10 cellular contexts compared by ENCODE assay signal in the genomic region with DNA sequence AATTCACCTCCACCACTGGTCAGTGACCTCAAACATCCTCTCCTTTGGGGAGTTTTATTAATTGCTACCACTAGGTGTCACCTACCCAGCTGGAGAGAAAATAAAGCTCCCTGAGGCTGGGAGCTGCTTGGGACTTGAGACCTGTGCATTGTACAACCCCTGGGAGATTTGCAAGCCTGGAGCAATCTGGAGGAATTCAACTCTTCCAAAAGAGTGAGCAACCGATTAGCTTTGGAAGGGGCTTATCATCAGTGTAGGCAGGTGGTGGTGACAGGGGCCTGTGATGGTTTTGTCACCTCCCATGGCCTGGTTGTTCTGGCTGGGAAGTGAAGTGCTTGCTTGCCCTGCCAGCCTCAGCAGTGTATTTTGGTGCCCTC. TPM values are rescaled to one million over a fixed set of nuclear protein-coding genes. Genes with fewer than 3 reads are reported as not detected.
DNase-seq lines count a peak whose midpoint lies in the region; ATAC-seq and TF ChIP-seq lines count a peak whose summit lies in the region.
"Had no signal": no experiment of that assay in that cellular context is flagged by ENCODE, and none has a peak within 500 bp of the region (broad histone marks: within the 10 kb centered on the region; RNA-seq: fewer than 3 reads in every experiment).

No MANE protein-coding gene starts in this region.

- H3K27me3 ChIP-seq in psoas muscle (ENCODE audit: insufficient read depth in 3 of 3, low read length in 2 of 3): no peaks in the 10 kb centered on the region
- H3K27me3 ChIP-seq: BLaER1 treated with 17β-estradiol and CSF1 and Interleukin-3, amounts not matched to agents 10 nM and 100 nM had no signal

- H3K27ac Mint-ChIP-seq in activated T-helper 1 cell treated with anti-CD3 and anti-CD28 coated beads, Interleukin-12 subunit alpha, Interleukin-12 subunit beta, Interleukin-2, Interleukin-4 antibody, amounts not matched to agents 30 ng/mL and 10 ng/mL and 1 ng/mL, durations not matched to agents 14 hours and 24 hours and 36 hours: no peak overlapping the region
- H3K27ac Mint-ChIP-seq: activated naive CD4-positive, alpha-beta T cell treated with anti-CD3 and anti-CD28 coated beads, Interleukin-2, amount 50 U/mL, for 24 hours had no signal

- peak; percentile 63 for TF ChIP-seq CTCF in fibroblast of villous mesenchyme (IDR thresholded peaks at IDR 0.05; ENCODE audit: insufficient read depth, low read depth, low read length)
- peak; percentile 46 for TF ChIP-seq CTCF in psoas muscle (IDR thresholded peaks at IDR 0.05)

- H3K4me1 ChIP-seq in psoas muscle: no peaks in the 10 kb centered on the region
- H3K4me1 ChIP-seq: BLaER1 treated with 17β-estradiol and CSF1 and Interleukin-3, amounts not matched to agents 10 nM and 100 nM had no signal

- peak; percentile 82 for ATAC-seq in GM19455 (IDR thresholded peaks at IDR 0.05; ENCODE audit: unreplicated experiment)
- ATAC-seq in HG03520 (IDR thresholded peaks at IDR 0.05; ENCODE audit: unreplicated experiment): peak; percentile 88
- peak; percentile 86 for ATAC-seq in SK-N-SH treated with all-trans-retinoic acid at 6 μM for 48 hours
- ATAC-seq in psoas muscle: peak; percentile 61 to 89 (median 84)

- no peaks in the 10 kb centered on the region for H3K9me3 ChIP-seq in psoas muscle

- H3K27ac ChIP-seq in psoas muscle: no peak overlapping the region
- H3K27ac ChIP-seq: BLaER1 treated with 17β-estradiol and CSF1 and Interleukin-3, amounts not matched to agents 10 nM and 100 nM had no signal

- no peak overlapping the region for H3K4me3 ChIP-seq in fibroblast of villous mesenchyme (ENCODE audit: low read depth, low read length)
- H3K4me3 ChIP-seq in psoas muscle: no peak overlapping the region
- H3K4me3 ChIP-seq: BLaER1 treated with 17β-estradiol and CSF1 and Interleukin-3, amounts not matched to agents 10 nM and 100 nM had no signal

- H3K4me3 Mint-ChIP-seq in activated T-helper 1 cell treated with anti-CD3 and anti-CD28 coated beads, Interleukin-12 subunit alpha, Interleukin-12 subunit beta, Interleukin-2, Interleukin-4 antibody, amounts not matched to agents 30 ng/mL and 10 ng/mL and 1 ng/mL, durations not matched to agents 14 hours and 24 hours and 36 hours: no peak overlapping the region
- H3K4me3 Mint-ChIP-seq: activated naive CD4-positive, alpha-beta T cell treated with anti-CD3 and anti-CD28 coated beads, Interleukin-2, amount 50 U/mL, for 24 hours had no signal

- H3K4me1 Mint-ChIP-seq in activated T-helper 1 cell treated with anti-CD3 and anti-CD28 coated beads, Interleukin-12 subunit alpha, Interleukin-12 subunit beta, Interleukin-2, Interleukin-4 antibody, amounts not matched to agents 30 ng/mL and 10 ng/mL and 1 ng/mL, durations not matched to agents 14 hours and 24 hours and 36 hours (ENCODE audit: low read depth): no peaks in the 10 kb centered on the region
- H3K4me1 Mint-ChIP-seq: activated naive CD4-positive, alpha-beta T cell treated with anti-CD3 and anti-CD28 coated beads, Interleukin-2, amount 50 U/mL, for 24 hours had no signal

- 24 to 76% (median 31%) methylated on average over 1 of the region's 1 CpG for WGBS in psoas muscle, 3 donors

- no peaks in the 10 kb centered on the region for H3K36me3 ChIP-seq in psoas muscle (ENCODE audit: insufficient read depth in 1 of 2, low read depth in 1 of 2)
- H3K36me3 ChIP-seq: BLaER1 treated with 17β-estradiol and CSF1 and Interleukin-3, amounts not matched to agents 10 nM and 100 nM had no signal

- DNase-seq in NCI-H1092 treated with DMSO at 0.1 percent for 48 hours (lab: John Stamatoyannopoulos, UW) (peak; percentile 4), NCI-H1092 (lab: John Stamatoyannopoulos, UW) (no peak), fibroblast of villous mesenchyme (ENCODE audit: low read depth) (peak; percentile 72), psoas muscle (no peak)
- no peak for DNase-seq in activated T-helper 1 cell treated with anti-CD3 and anti-CD28 coated beads, Interleukin-12 subunit alpha, Interleukin-12 subunit beta, Interleukin-2, Interleukin-4 antibody, amounts not matched to agents 30 ng/mL and 10 ng/mL and 1 ng/mL, durations not matched to agents 14 hours and 24 hours and 36 hours (ENCODE audit: low spot score)

- peaks cover 4% of the 10 kb centered on the region for H3K27me3 Mint-ChIP-seq in activated T-helper 1 cell treated with anti-CD3 and anti-CD28 coated beads, Interleukin-12 subunit alpha, Interleukin-12 subunit beta, Interleukin-2, Interleukin-4 antibody, amounts not matched to agents 30 ng/mL and 10 ng/mL and 1 ng/mL, durations not matched to agents 14 hours and 24 hours and 36 hours (ENCODE audit: insufficient read depth)
- H3K27me3 Mint-ChIP-seq: activated naive CD4-positive, alpha-beta T cell treated with anti-CD3 and anti-CD28 coated beads, Interleukin-2, amount 50 U/mL, for 24 hours had no signal

- no peaks in the 10 kb centered on the region for H3K9me3 Mint-ChIP-seq in activated T-helper 1 cell treated with anti-CD3 and anti-CD28 coated beads, Interleukin-12 subunit alpha, Interleukin-12 subunit beta, Interleukin-2, Interleukin-4 antibody, amounts not matched to agents 30 ng/mL and 10 ng/mL and 1 ng/mL, durations not matched to agents 14 hours and 24 hours and 36 hours
- H3K9me3 Mint-ChIP-seq: activated naive CD4-positive, alpha-beta T cell treated with anti-CD3 and anti-CD28 coated beads, Interleukin-2, amount 50 U/mL, for 24 hours had no signal

- intact Hi-C loops in psoas muscle (cut with DNase I): no loop called here
- intact Hi-C loops in activated T-helper 1 cell treated with anti-CD3 and anti-CD28 coated beads, Interleukin-12 subunit alpha, Interleukin-12 subunit beta, Interleukin-2, Interleukin-4 antibody, amounts not matched to agents 30 ng/mL and 10 ng/mL and 1 ng/mL, durations not matched to agents 14 hours and 24 hours and 36 hours (cut with micrococcal nuclease): no loop called here

- no peaks in the 10 kb centered on the region for H3K36me3 Mint-ChIP-seq in activated T-helper 1 cell treated with anti-CD3 and anti-CD28 coated beads, Interleukin-12 subunit alpha, Interleukin-12 subunit beta, Interleukin-2, Interleukin-4 antibody, amounts not matched to agents 30 ng/mL and 10 ng/mL and 1 ng/mL, durations not matched to agents 14 hours and 24 hours and 36 hours (ENCODE audit: low read depth)
- H3K36me3 Mint-ChIP-seq: activated naive CD4-positive, alpha-beta T cell treated with anti-CD3 and anti-CD28 coated beads, Interleukin-2, amount 50 U/mL, for 24 hours had no signal

TF ChIP-seq in SK-N-SH treated with all-trans-retinoic acid at 6 μM for 48 hours, 23 proteins besides CTCF, POLR2A, EP300 and RAD21:
- TF ChIP-seq OSR1 (CRISPR knock-in tag; IDR thresholded peaks at IDR 0.05) (no peak), ZNF70 (CRISPR knock-in tag; IDR thresholded peaks at IDR 0.05) (peak; percentile 94), ARNTL (CRISPR knock-in tag; IDR thresholded peaks at IDR 0.05; ENCODE audit: borderline replicate concordance, low read depth) (no peak)
TF ChIP-seq in SK-N-SH treated with all-trans-retinoic acid at 6 μM for 48 hours: peak in this region for 1.

RNA-seq across cellular contexts. Expression of a gene that starts 30.2 kb away (rescaled TPM):
- total RNA-seq in fibroblast of villous mesenchyme (27.2 and 33.8 TPM in 2 replicates), psoas muscle (10 to 100 TPM; 24.0 to 56.9 (median 36.7) TPM)
- polyA plus RNA-seq in psoas muscle: 10 to 100 TPM in 1 of 3 donors, 1 to 10 TPM in 2; 7.1 to 12.0 (median 9.1) TPM
- total RNA-seq in activated T-helper 1 cell treated with anti-CD3 and anti-CD28 coated beads, Interleukin-12 subunit alpha, Interleukin-12 subunit beta, Interleukin-2, Interleukin-4 antibody, amounts not matched to agents 30 ng/mL and 10 ng/mL and 1 ng/mL, durations not matched to agents 14 hours and 24 hours and 36 hours: 2.4 and 3.2 TPM in 2 replicates

Comparison
In these comparisons a context has a peak if more than half of its experiments do, and no peak if none do; other contexts are left out.
1. DNase-seq: peak in NCI-H1092 treated with DMSO at 0.1 percent for 48 hours (single experiment) and fibroblast of villous mesenchyme (single experiment); none in NCI-H1092 (single experiment), psoas muscle (0 of 2) and activated T-helper 1 cell treated with anti-CD3 and anti-CD28 coated beads, Interleukin-12 subunit alpha, Interleukin-12 subunit beta, Interleukin-2, Interleukin-4 antibody, amounts not matched to agents 30 ng/mL and 10 ng/mL and 1 ng/mL, durations not matched to agents 14 hours and 24 hours and 36 hours (single experiment).
2. Peak in every context shown above with its lines, with median percentiles within 50 percentile points of each other: ATAC-seq.